ENCODE assay signal across 26 cellular contexts in the genomic region with DNA sequence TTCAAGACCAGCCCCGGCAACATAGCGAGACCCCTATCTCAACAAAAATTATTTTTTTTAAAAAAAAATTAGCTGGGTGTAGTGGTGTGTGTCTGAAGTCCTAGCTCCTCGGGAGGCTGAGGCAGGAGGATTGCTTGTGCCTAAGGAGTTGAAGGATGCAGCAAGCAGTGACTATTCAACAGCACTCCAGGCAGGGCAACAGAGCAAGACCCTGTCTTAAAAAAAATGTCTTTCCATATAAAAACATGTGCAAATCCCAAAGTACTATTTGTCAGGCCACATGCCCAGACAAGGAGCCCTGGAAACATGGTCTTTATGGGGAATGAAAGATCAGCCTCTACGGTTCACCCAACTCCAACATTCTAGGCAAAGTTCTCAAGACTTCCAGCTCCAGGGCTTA. TPM values are rescaled to one million over a fixed set of nuclear protein-coding genes. Genes with fewer than 3 reads are reported as not detected.
A peak's percentile ranks its signal among the peaks of the same experiment; 100 is the strongest.
DNase-seq lines count a peak whose midpoint lies in the region; ATAC-seq and TF ChIP-seq lines count a peak whose summit lies in the region.
"Had no signal": no experiment of that assay in that cellular context is flagged by ENCODE, and none has a peak within 500 bp of the region (broad histone marks: within the 10 kb centered on the region; RNA-seq: fewer than 3 reads in every experiment).

No MANE protein-coding gene starts in this region.

- no peaks in the 10 kb centered on the region for H3K9me3 Mint-ChIP-seq in activated T-helper 17 cell treated with anti-CD3 and anti-CD28 coated beads, Interleukin-2, amount 50 U/mL, for 72 hours
- no peaks in the 10 kb centered on the region for H3K9me3 Mint-ChIP-seq in immature natural killer cell
- no peaks in the 10 kb centered on the region for H3K9me3 Mint-ChIP-seq in stimulated activated memory B cell treated with anti-CD40 and anti-IgM and Interleukin-4, amounts not matched to agents 10 μg/mL and 1 μg/mL and 100 μg/mL, for 72 hours
- H3K9me3 Mint-ChIP-seq: activated naive CD8-positive, alpha-beta T cell treated with anti-CD3 and anti-CD28 coated beads for 36 hours; CD8-positive, alpha-beta T cell; naive B cell had no signal

- H3K4me1 Mint-ChIP-seq in activated T-helper 17 cell treated with anti-CD3 and anti-CD28 coated beads, Interleukin-2, amount 50 U/mL, for 72 hours, result peaks cover 56% of the 10 kb centered on the region
- H3K4me1 Mint-ChIP-seq in immature natural killer cell, result peaks cover 76 to 86% of the 10 kb centered on the region in 2 donors
- peaks cover 64% of the 10 kb centered on the region for H3K4me1 Mint-ChIP-seq in stimulated activated memory B cell treated with anti-CD40 and anti-IgM and Interleukin-4, amounts not matched to agents 10 μg/mL and 1 μg/mL and 100 μg/mL, for 72 hours

- CTCF ChIA-PET in HEK293 (lab: Yijun Ruan, JAX), result interaction anchor here (0.6 to 5.4 kb wide), 6 partner anchors 30 to 191 kb away, joined by 3 to 59 read pairs (median 4); no protein-coding TSS in a partner anchor

- peaks cover 21% of the 10 kb centered on the region for H3K4me1 ChIP-seq in HEK293 (ENCODE audit: control insufficient read depth, insufficient read depth, low read length)

- H3K4me3 Mint-ChIP-seq in activated T-helper 17 cell treated with anti-CD3 and anti-CD28 coated beads, Interleukin-2, amount 50 U/mL, for 72 hours, result no peak overlapping the region
- no peak overlapping the region for H3K4me3 Mint-ChIP-seq in immature natural killer cell
- H3K4me3 Mint-ChIP-seq in stimulated activated memory B cell treated with anti-CD40 and anti-IgM and Interleukin-4, amounts not matched to agents 10 μg/mL and 1 μg/mL and 100 μg/mL, for 72 hours, result no peak overlapping the region
- H3K4me3 Mint-ChIP-seq: activated naive CD8-positive, alpha-beta T cell treated with anti-CD3 and anti-CD28 coated beads for 36 hours; CD8-positive, alpha-beta T cell; naive B cell had no signal

- H3K27ac Mint-ChIP-seq in activated T-helper 17 cell treated with anti-CD3 and anti-CD28 coated beads, Interleukin-2, amount 50 U/mL, for 72 hours, result peak overlapping the region; percentile 71
- peak overlapping the region in 4 of 6 donors; percentile 15 to 72 (median 46) for H3K27ac Mint-ChIP-seq in immature natural killer cell
- H3K27ac Mint-ChIP-seq in stimulated activated memory B cell treated with anti-CD40 and anti-IgM and Interleukin-4, amounts not matched to agents 10 μg/mL and 1 μg/mL and 100 μg/mL, for 72 hours, result peak overlapping the region; percentile 38
- H3K27ac Mint-ChIP-seq: activated naive CD8-positive, alpha-beta T cell treated with anti-CD3 and anti-CD28 coated beads for 36 hours; CD8-positive, alpha-beta T cell had no signal

- POLR2A ChIA-PET in HEK293 (lab: Yijun Ruan, JAX), result no interaction called here

- no peak for TF ChIP-seq CTCF in HEK293 (tag by site-specific recombination; IDR thresholded peaks at IDR 0.05)

- H3K36me3 Mint-ChIP-seq in activated T-helper 17 cell treated with anti-CD3 and anti-CD28 coated beads, Interleukin-2, amount 50 U/mL, for 72 hours (ENCODE audit: low read depth), result peaks cover 19% of the 10 kb centered on the region
- H3K36me3 Mint-ChIP-seq in immature natural killer cell, result no peaks in the 10 kb centered on the region
- H3K36me3 Mint-ChIP-seq in stimulated activated memory B cell treated with anti-CD40 and anti-IgM and Interleukin-4, amounts not matched to agents 10 μg/mL and 1 μg/mL and 100 μg/mL, for 72 hours, result peaks cover 8% of the 10 kb centered on the region
- H3K36me3 Mint-ChIP-seq: naive B cell had no signal

- no peak for ATAC-seq in activated T-helper 17 cell treated with anti-CD3 and anti-CD28 coated beads, Interleukin-2, amount 50 U/mL, for 72 hours (replicated peaks)
- no peak for ATAC-seq in stimulated activated memory B cell treated with anti-CD40 and anti-IgM and Interleukin-4, amounts not matched to agents 10 μg/mL and 1 μg/mL and 100 μg/mL, for 72 hours
- ATAC-seq: CD8-positive, alpha-beta T cell; gastroesophageal sphincter; left lung had no signal

- peaks cover 0 to 4% of the 10 kb centered on the region in 2 experiments; a peak in 1 of 3 replicates for H3K36me3 ChIP-seq in HEK293 (ENCODE audit: control insufficient read depth in 2 of 2, insufficient read depth in 1 of 2, low read length in 2 of 2)
- H3K36me3 ChIP-seq: ascending aorta, gastroesophageal sphincter, left lung, SJSA1, upper lobe of left lung had no signal

- H3K27me3 Mint-ChIP-seq in activated T-helper 17 cell treated with anti-CD3 and anti-CD28 coated beads, Interleukin-2, amount 50 U/mL, for 72 hours, result no peaks in the 10 kb centered on the region
- peaks cover under 1 to 11% (median 5%) of the 10 kb centered on the region in 3 donors for H3K27me3 Mint-ChIP-seq in immature natural killer cell (ENCODE audit: low read depth in 3 of 3)
- H3K27me3 Mint-ChIP-seq in stimulated activated memory B cell treated with anti-CD40 and anti-IgM and Interleukin-4, amounts not matched to agents 10 μg/mL and 1 μg/mL and 100 μg/mL, for 72 hours, result no peaks in the 10 kb centered on the region
- H3K27me3 Mint-ChIP-seq: activated naive CD8-positive, alpha-beta T cell treated with anti-CD3 and anti-CD28 coated beads for 36 hours; naive B cell had no signal

- H3K4me3 ChIP-seq in HEK293 (ENCODE audit: low read depth, low read length), result no peak overlapping the region
- H3K4me3 ChIP-seq: ascending aorta, gastroesophageal sphincter, GM23248, left lung, SJSA1, skin epidermis, upper lobe of left lung had no signal

- DNase-seq in immature natural killer cell, result no peak
- no peak for DNase-seq in NCI-H2107 (lab: John Stamatoyannopoulos, UW)
- no peak for DNase-seq in NCI-H146 treated with DMSO at 0.1 percent for 48 hours (lab: John Stamatoyannopoulos, UW; ENCODE audit: unreplicated experiment)
- no peak for DNase-seq in activated CD4-positive, alpha-beta T cell treated with anti-CD3 and anti-CD28 coated beads, Interleukin-2, amount 50 U/mL, for 48 hours
- DNase-seq: activated CD4-positive, alpha-beta T cell treated with anti-CD3 and anti-CD28 coated beads, Interleukin-2, amount 50 U/mL, for 4 hours; activated CD4-positive, CD25-positive, alpha-beta regulatory T cell; activated effector memory CD4-positive, alpha-beta T cell treated with Interleukin-2 at 50 U/mL for 16 hours; activated naive CD8-positive, alpha-beta T cell treated with anti-CD3 and anti-CD28 coated beads for 36 hours; dermis blood vessel endothelial cell; GM23248; hippocampal formation; left lung; naive B cell; NCI-H1105; NCI-H2029 treated with DMSO at 0.1 percent for 48 hours; NCI-H2227 treated with DMSO at 0.1 percent for 48 hours; NCI-H69; upper lobe of left lung had no signal

- no peaks in the 10 kb centered on the region for H3K9me3 ChIP-seq in HEK293 (ENCODE audit: control insufficient read depth, insufficient read depth, low read depth, low read length)
- H3K9me3 ChIP-seq: ascending aorta, gastroesophageal sphincter, left lung, SJSA1, upper lobe of left lung had no signal

- H3K27ac ChIP-seq in HEK293 (ENCODE audit: extremely low read depth, low read depth, low read length), result no peak overlapping the region
- H3K27ac ChIP-seq: gastroesophageal sphincter, GM23248, left lung, SJSA1 had no signal

TF ChIP-seq in HEK293, 187 proteins besides CTCF, POLR2A, EP300 and RAD21:
- TF ChIP-seq ZNF121 (tag by site-specific recombination; IDR thresholded peaks at IDR 0.05), result peak; percentile 76; the same call in 1 of the 2 replicates
- no peak for TF ChIP-seq ZBTB49 (tag by site-specific recombination; IDR thresholded peaks at IDR 0.05; ENCODE audit: low read depth)

RNA-seq across cellular contexts. Expression of gene IFFO2, which starts 13.3 kb away (rescaled TPM):
- total RNA-seq in activated T-helper 17 cell treated with anti-CD3 and anti-CD28 coated beads, Interleukin-2, amount 50 U/mL, for 72 hours, result 10 to 100 TPM; 17.0 to 38.2 TPM
- polyA plus RNA-seq in immature natural killer cell, result 1 to 10 TPM; 1.9 to 3.9 (median 3.2) TPM

RNA-seq across cellular contexts. Expression of gene ALDH4A1, which starts 40.8 kb away (rescaled TPM):
- 1 to 10 TPM; 3.5 to 4.8 TPM for total RNA-seq in activated T-helper 17 cell treated with anti-CD3 and anti-CD28 coated beads, Interleukin-2, amount 50 U/mL, for 72 hours
- 1 to 10 TPM; 1.7 to 6.7 (median 3.8) TPM for polyA plus RNA-seq in immature natural killer cell
